ENCODE assay signal across 14 cellular contexts in genomic region chr12:112010415-112011344, GRCh38. TPM values are rescaled to one million over a fixed set of nuclear protein-coding genes. Genes with fewer than 3 reads are reported as not detected.
DNase-seq lines count a peak whose midpoint lies in the region; ATAC-seq and TF ChIP-seq lines count a peak whose summit lies in the region.
"Had no signal": no experiment of that assay in that cellular context is flagged by ENCODE, and none has a peak within 500 bp of the region (broad histone marks: within the 10 kb centered on the region; RNA-seq: fewer than 3 reads in every experiment).

No MANE protein-coding gene starts in this region.

- H3K27me3 ChIP-seq in breast epithelium (no peaks in the 10 kb centered on the region), mammary epithelial cell (ENCODE audit: insufficient read depth, low read length) (no peaks in the 10 kb centered on the region)
- H3K27me3 ChIP-seq: transverse colon had no signal

- ATAC-seq in stimulated activated effector memory CD8-positive, alpha-beta T cell treated with anti-CD3 and anti-CD28 coated beads, Interleukin-12 subunit alpha, Interleukin-12 subunit beta, amount 100 ng/mL, for 72 hours = no peak
- no peak for ATAC-seq in HG02970 (IDR thresholded peaks at IDR 0.05; ENCODE audit: low FRiP score, unreplicated experiment)

- peaks cover 43% of the 10 kb centered on the region for H3K79me2 ChIP-seq in mammary epithelial cell (ENCODE audit: insufficient read depth, low read length)

- H2AFZ ChIP-seq in mammary epithelial cell (ENCODE audit: low read depth, low read length) = no peak overlapping the region

- intact Hi-C loops in breast epithelium (cut with DNase I; ENCODE audit: low total_unique reads) (no loop called here), MCF 10A (cut with micrococcal nuclease) (no loop called here), mammary epithelial cell (cut with micrococcal nuclease) (no loop called here)

- TF ChIP-seq POLR2A in breast epithelium (IDR thresholded peaks at IDR 0.05) = no peak

- H3K36me3 ChIP-seq in breast epithelium (no peaks in the 10 kb centered on the region), mammary epithelial cell (ENCODE audit: insufficient read depth, low read length) (peaks cover 2% of the 10 kb centered on the region)
- H3K36me3 ChIP-seq: transverse colon had no signal

- no peaks in the 10 kb centered on the region for H4K20me1 ChIP-seq in mammary epithelial cell (ENCODE audit: insufficient read depth, low read length)

- BruUV-seq in MCF 10A (replicated peaks; lab: Mats Ljungman, UMichigan) (no TSS peak), mammary epithelial cell (replicated peaks; lab: Mats Ljungman, UMichigan) (no TSS peak)

- H3K4me3 Mint-ChIP-seq in MCF 10A (ENCODE audit: unreplicated experiment) = no peak overlapping the region
- H3K4me3 Mint-ChIP-seq in stimulated activated effector memory CD8-positive, alpha-beta T cell treated with anti-CD3 and anti-CD28 coated beads, Interleukin-12 subunit alpha, Interleukin-12 subunit beta, amount 100 ng/mL, for 72 hours = peak overlapping the region; percentile 95

- no peak overlapping the region for H3K9ac ChIP-seq in mammary epithelial cell (ENCODE audit: insufficient read depth, low read length)

- peaks cover 30% of the 10 kb centered on the region for H3K4me1 Mint-ChIP-seq in MCF 10A (ENCODE audit: insufficient read depth, unreplicated experiment)
- peaks cover 37% of the 10 kb centered on the region for H3K4me1 Mint-ChIP-seq in stimulated activated effector memory CD8-positive, alpha-beta T cell treated with anti-CD3 and anti-CD28 coated beads, Interleukin-12 subunit alpha, Interleukin-12 subunit beta, amount 100 ng/mL, for 72 hours

- H3K9me3 Mint-ChIP-seq in MCF 10A (ENCODE audit: unreplicated experiment) = no peaks in the 10 kb centered on the region
- H3K9me3 Mint-ChIP-seq in stimulated activated effector memory CD8-positive, alpha-beta T cell treated with anti-CD3 and anti-CD28 coated beads, Interleukin-12 subunit alpha, Interleukin-12 subunit beta, amount 100 ng/mL, for 72 hours = no peaks in the 10 kb centered on the region

- DNase-seq in breast epithelium (ENCODE audit: low spot score in 2 of 2) (no peak), MCF 10A (ENCODE audit: unreplicated experiment) (no peak), RPMI8226 (peak; percentile 54), mammary epithelial cell (no peak), superior temporal gyrus (ENCODE audit: extremely low spot score) (no peak), GF-D8 (lab: John Stamatoyannopoulos, UW) (no peak)
- DNase-seq in stimulated activated effector memory CD8-positive, alpha-beta T cell treated with anti-CD3 and anti-CD28 coated beads, Interleukin-12 subunit alpha, Interleukin-12 subunit beta, amount 100 ng/mL, for 72 hours (ENCODE audit: low spot score in 2 of 2) = no peak
- DNase-seq: activated naive CD4-positive, alpha-beta T cell; central memory CD4-positive, alpha-beta T cell; glutamatergic neuron; NCI-H2171 treated with DMSO at 0.1 percent for 48 hours; transverse colon had no signal

- H3K4me1 ChIP-seq in breast epithelium (peaks cover 6 to 25% of the 10 kb centered on the region in 2 donors), mammary epithelial cell (ENCODE audit: insufficient read depth, low read length) (peaks cover 15% of the 10 kb centered on the region)

- TF ChIP-seq CTCF in breast epithelium (IDR thresholded peaks at IDR 0.05) = no peak
- TF ChIP-seq CTCF in MCF 10A (IDR thresholded peaks at IDR 0.05; ENCODE audit: unreplicated experiment) = no peak
- TF ChIP-seq CTCF in mammary epithelial cell (conservative IDR thresholded peaks at IDR 0.05 in 1 of 2, IDR thresholded peaks at IDR 0.05 in 1 of 2; ENCODE audit: extremely low read depth in 1 of 2, insufficient read depth in 1 of 2, low read depth in 1 of 2, low read length in 2 of 2) = no peak

- POLR2A ChIA-PET in MCF 10A (lab: Yijun Ruan, JAX) = interaction anchor here (1.0 kb wide), 1 partner anchor 102 kb away, joined by 3 read pairs; no protein-coding TSS in a partner anchor

- CTCF ChIA-PET in MCF 10A (lab: Yijun Ruan, JAX) (interaction anchor here (0.7 kb wide), 1 partner anchor 59 kb away, joined by 3 read pairs; no protein-coding TSS in a partner anchor), mammary epithelial cell (lab: Charles Lee; ENCODE audit: low non-redundant PET) (no interaction called here)

- no peak overlapping the region for H3K4me3 ChIP-seq in breast epithelium
- H3K4me3 ChIP-seq in mammary epithelial cell (replicated peaks in 1 of 3; ENCODE audit: insufficient read depth in 1 of 3, low read depth in 2 of 3, low read length in 3 of 3) = no peak overlapping the region

- H3K27ac ChIP-seq in breast epithelium (peak overlapping the region; percentile 97 to 99), mammary epithelial cell (ENCODE audit: insufficient read depth, low read depth, low read length) (no peak overlapping the region)

- in situ Hi-C loops in mammary epithelial cell (cut with MboI; ENCODE audit: low sequenced_read_pairs in 2 of 2) = loop anchor here in 1 of 2 donors (10.0 kb wide), 1 partner anchor 66 kb away; no protein-coding TSS in a partner anchor

- H3K27me3 Mint-ChIP-seq in MCF 10A (ENCODE audit: insufficient read depth, unreplicated experiment) = no peaks in the 10 kb centered on the region
- H3K27me3 Mint-ChIP-seq: progenitor cell of endocrine pancreas had no signal

- H3K36me3 Mint-ChIP-seq in MCF 10A (ENCODE audit: insufficient read depth, unreplicated experiment) = peaks cover 16% of the 10 kb centered on the region
- H3K36me3 Mint-ChIP-seq in stimulated activated effector memory CD8-positive, alpha-beta T cell treated with anti-CD3 and anti-CD28 coated beads, Interleukin-12 subunit alpha, Interleukin-12 subunit beta, amount 100 ng/mL, for 72 hours = peaks cover 30% of the 10 kb centered on the region

- no peaks in the 10 kb centered on the region for H3K9me3 ChIP-seq in breast epithelium
- H3K9me3 ChIP-seq in mammary epithelial cell (replicated peaks; ENCODE audit: insufficient read depth, low read length) = no peaks in the 10 kb centered on the region
- H3K9me3 ChIP-seq: transverse colon had no signal

- dilution Hi-C loops in mammary epithelial cell (cut with HindIII; ENCODE audit: low sequenced_read_pairs) = loop anchor here (5.0 kb wide), 1 partner anchor 87 kb away; no protein-coding TSS in a partner anchor

- 96% methylated on average over 8 of the region's 8 CpGs for WGBS in mammary epithelial cell (ENCODE audit: low coverage, missing lambda C conversion rate)

- H3K4me2 ChIP-seq in mammary epithelial cell (ENCODE audit: insufficient read depth, low read depth, low read length) = peak overlapping the region; percentile 96

- H3K27ac Mint-ChIP-seq in MCF 10A (ENCODE audit: low read depth, unreplicated experiment) = no peak overlapping the region
- no peak overlapping the region for H3K27ac Mint-ChIP-seq in stimulated activated effector memory CD8-positive, alpha-beta T cell treated with anti-CD3 and anti-CD28 coated beads, Interleukin-12 subunit alpha, Interleukin-12 subunit beta, amount 100 ng/mL, for 72 hours
- H3K27ac Mint-ChIP-seq: progenitor cell of endocrine pancreas had no signal

RNA-seq across cellular contexts. Expression of gene TMEM116, which starts 2.3 kb away (rescaled TPM):
- 10 to 100 TPM; 19.0 to 46.4 (median 29.8) TPM for total RNA-seq in breast epithelium
- total RNA-seq in MCF 10A (2022) = 13.9 and 15.2 TPM in 2 replicates
- total RNA-seq in mammary epithelial cell = 1 to 10 TPM; 6.3 to 7.9 TPM
- polyA plus RNA-seq in mammary epithelial cell = 13.4 TPM
- polyA minus RNA-seq in mammary epithelial cell = 7.5 TPM

RNA-seq across cellular contexts. Expression of gene ERP29, which starts 2.5 kb away (rescaled TPM):
- total RNA-seq in breast epithelium = 10 to 100 TPM; 40.3 to 52.8 (median 41.0) TPM
- total RNA-seq in MCF 10A (2022) = 124 and 126 TPM in 2 replicates
- total RNA-seq in mammary epithelial cell = 10 to 100 TPM; 29.8 to 95.2 TPM
- polyA plus RNA-seq in mammary epithelial cell = 90.3 TPM
- polyA minus RNA-seq in mammary epithelial cell = 63.1 TPM
